Comparison of ENCODE assay signal across 10 cellular contexts in the genomic region with DNA sequence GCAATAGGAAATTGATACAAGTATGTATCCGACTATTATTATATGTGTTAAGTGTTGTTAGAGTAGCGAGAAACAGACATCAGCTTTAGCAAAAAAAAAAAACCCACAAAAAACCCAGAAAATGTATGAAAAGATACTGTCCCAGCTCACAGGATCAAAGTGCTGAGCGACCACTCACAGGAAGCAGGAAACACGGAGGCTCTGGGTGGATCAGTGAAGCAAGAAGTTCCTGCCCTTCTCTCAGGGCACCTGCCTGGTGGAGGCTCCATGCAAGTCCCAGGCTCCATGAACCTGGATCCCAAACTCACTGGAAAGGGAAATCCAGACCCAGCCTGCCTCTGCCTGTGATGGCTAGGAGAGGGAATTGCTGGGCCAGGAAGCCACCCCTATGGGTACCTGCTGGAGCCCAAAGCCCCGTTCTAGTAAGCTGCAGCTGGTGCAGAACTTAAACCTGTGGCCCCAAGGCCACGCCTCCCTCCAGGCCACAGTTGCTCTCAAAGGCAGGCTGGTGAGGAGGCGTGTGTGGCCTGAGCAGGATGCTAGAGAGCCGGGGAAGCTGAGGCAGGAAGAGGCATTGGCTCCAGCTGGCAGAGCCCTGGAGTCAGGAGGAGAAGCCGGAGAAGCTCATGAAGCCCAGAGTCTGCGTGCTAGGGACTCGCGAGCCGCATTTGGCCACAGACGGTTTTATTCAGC.
DNase-seq lines count a peak whose midpoint lies in the region; ATAC-seq and TF ChIP-seq lines count a peak whose summit lies in the region.
"Had no signal": no experiment of that assay in that cellular context is flagged by ENCODE, and none has a peak within 500 bp of the region (broad histone marks: within the 10 kb centered on the region; RNA-seq: fewer than 3 reads in every experiment).

No MANE protein-coding gene starts in this region.

- H3K4me1 ChIP-seq in DND-41 (ENCODE audit: insufficient read depth, low read length) = peaks cover 19% of the 10 kb centered on the region
- H3K4me1 ChIP-seq in mammary epithelial cell (ENCODE audit: insufficient read depth, low read length) = peaks cover 28% of the 10 kb centered on the region
- H3K4me1 ChIP-seq in body of pancreas = no peaks in the 10 kb centered on the region

- H3K4me3 ChIP-seq in DND-41 (ENCODE audit: low read depth in 1 of 2, low read length in 2 of 2) (no peak overlapping the region), mammary epithelial cell (replicated peaks in 1 of 3; ENCODE audit: insufficient read depth in 1 of 3, low read depth in 2 of 3, low read length in 3 of 3) (no peak overlapping the region), body of pancreas (no peak overlapping the region)

- no peaks in the 10 kb centered on the region for H4K20me1 ChIP-seq in DND-41 (ENCODE audit: insufficient read depth, low read length)
- H4K20me1 ChIP-seq in mammary epithelial cell (ENCODE audit: insufficient read depth, low read length) = no peaks in the 10 kb centered on the region

- BruUV-seq in mammary epithelial cell (replicated peaks; lab: Mats Ljungman, UMichigan) = no TSS peak

- peaks cover 52% of the 10 kb centered on the region for H3K4me1 Mint-ChIP-seq in activated CD4-positive, alpha-beta memory T cell treated with anti-CD3 and anti-CD28 coated beads for 36 hours (ENCODE audit: low read depth)

- H3K9me3 ChIP-seq in DND-41 (ENCODE audit: insufficient read depth, low read length, severe bottlenecking) (no peaks in the 10 kb centered on the region), mammary epithelial cell (replicated peaks; ENCODE audit: insufficient read depth, low read length) (no peaks in the 10 kb centered on the region), body of pancreas (no peaks in the 10 kb centered on the region)

- H3K9me3 Mint-ChIP-seq in activated CD4-positive, alpha-beta memory T cell treated with anti-CD3 and anti-CD28 coated beads for 36 hours = no peaks in the 10 kb centered on the region

- H3K9ac ChIP-seq in DND-41 (ENCODE audit: low read depth, low read length) = no peak overlapping the region
- H3K9ac ChIP-seq in mammary epithelial cell (ENCODE audit: insufficient read depth, low read length) = no peak overlapping the region

- peak; percentile 83 for ATAC-seq in DND-41 (ENCODE audit: insufficient read depth, low read depth)
- peak; percentile 76 for ATAC-seq in HG03135 (IDR thresholded peaks at IDR 0.05; ENCODE audit: unreplicated experiment)
- no peak for ATAC-seq in body of pancreas

- H3K4me2 ChIP-seq in DND-41 (ENCODE audit: insufficient read depth, low read length) (peak overlapping the region; percentile 7; the same call in 1 of the 2 replicates), mammary epithelial cell (ENCODE audit: insufficient read depth, low read depth, low read length) (no peak overlapping the region)

- POLR2A ChIA-PET in activated CD4-positive, alpha-beta memory T cell treated with anti-CD3 and anti-CD28 coated beads for 36 hours (lab: Charles Lee) = interaction anchor here (1.3 to 1.5 kb wide), 3 partner anchors 10 to 224 kb away, joined by 3 to 5 read pairs (median 5); partner anchors contain the start of gene ADAM17

- H3K27me3 ChIP-seq in DND-41 (ENCODE audit: insufficient read depth, low read length, poor library complexity) = peaks cover 4% of the 10 kb centered on the region
- H3K27me3 ChIP-seq in mammary epithelial cell (ENCODE audit: insufficient read depth, low read length) = no peaks in the 10 kb centered on the region
- no peaks in the 10 kb centered on the region for H3K27me3 ChIP-seq in body of pancreas

- no peaks in the 10 kb centered on the region for H3K27me3 Mint-ChIP-seq in activated CD4-positive, alpha-beta memory T cell treated with anti-CD3 and anti-CD28 coated beads for 36 hours

- in situ Hi-C loops in mammary epithelial cell (cut with MboI; ENCODE audit: low sequenced_read_pairs in 2 of 2) = no loop called here

- H2AFZ ChIP-seq in DND-41 (ENCODE audit: low read depth, low read length) (no peak overlapping the region), mammary epithelial cell (ENCODE audit: low read depth, low read length) (no peak overlapping the region)

- TF ChIP-seq POLR2A in body of pancreas (IDR thresholded peaks at IDR 0.05) = no peak

- H3K36me3 ChIP-seq in DND-41 (ENCODE audit: insufficient read depth, low read length) (no peaks in the 10 kb centered on the region), mammary epithelial cell (ENCODE audit: insufficient read depth, low read length) (no peaks in the 10 kb centered on the region), body of pancreas (replicated peaks in 1 of 2; ENCODE audit: insufficient read depth in 1 of 2, low read depth in 2 of 2) (no peaks in the 10 kb centered on the region)

- TF ChIP-seq CTCF in DND-41 (IDR thresholded peaks at IDR 0.05; ENCODE audit: borderline replicate concordance, extremely low read depth, low read length, poor library complexity, severe bottlenecking) (no peak), mammary epithelial cell (conservative IDR thresholded peaks at IDR 0.05 in 1 of 2, IDR thresholded peaks at IDR 0.05 in 1 of 2; ENCODE audit: extremely low read depth in 1 of 2, insufficient read depth in 1 of 2, low read depth in 1 of 2, low read length in 2 of 2) (no peak), body of pancreas (IDR thresholded peaks at IDR 0.05) (no peak)

- no peaks in the 10 kb centered on the region for H3K36me3 Mint-ChIP-seq in activated CD4-positive, alpha-beta memory T cell treated with anti-CD3 and anti-CD28 coated beads for 36 hours

- no peaks in the 10 kb centered on the region for H3K79me2 ChIP-seq in DND-41 (ENCODE audit: insufficient read depth, low read length)
- H3K79me2 ChIP-seq in mammary epithelial cell (ENCODE audit: insufficient read depth, low read length) = no peaks in the 10 kb centered on the region

- no peak overlapping the region for H3K27ac ChIP-seq in DND-41 (ENCODE audit: low read length)
- no peak overlapping the region for H3K27ac ChIP-seq in mammary epithelial cell (ENCODE audit: insufficient read depth, low read depth, low read length)
- no peak overlapping the region for H3K27ac ChIP-seq in body of pancreas

- peak overlapping the region; percentile 66 for H3K4me3 Mint-ChIP-seq in activated CD4-positive, alpha-beta memory T cell treated with anti-CD3 and anti-CD28 coated beads for 36 hours

- H3K27ac Mint-ChIP-seq in activated CD4-positive, alpha-beta memory T cell treated with anti-CD3 and anti-CD28 coated beads for 36 hours = peak overlapping the region; percentile 84

- dilution Hi-C loops in mammary epithelial cell (cut with HindIII; ENCODE audit: low sequenced_read_pairs) = no loop called here

- intact Hi-C loops in activated CD4-positive, alpha-beta memory T cell treated with anti-CD3 and anti-CD28 coated beads for 36 hours (cut with micrococcal nuclease) = loop anchor here (5.0 to 10.0 kb wide), 3 partner anchors 227 to 665 kb away; partner anchors contain the start of genes CPSF3, ITGB1BP1 and ODC1
- intact Hi-C loops in mammary epithelial cell (cut with micrococcal nuclease) (loop anchor here (5.0 to 10.0 kb wide), 2 partner anchors 222 to 635 kb away; partner anchors contain the start of gene ADAM17), body of pancreas (cut with DNase I) (no loop called here)

- DNase-seq in DND-41 = peak; percentile 55
- peak; percentile 80 for DNase-seq in activated CD4-positive, alpha-beta memory T cell treated with anti-CD3 and anti-CD28 coated beads for 36 hours
- peak; percentile 35 for DNase-seq in kidney tubule cell (ENCODE audit: low spot score)
- no peak for DNase-seq in AG08395 (ENCODE audit: low spot score)
- no peak for DNase-seq in mammary epithelial cell
- DNase-seq in body of pancreas = no peak
- no peak for DNase-seq in DMS 273 (lab: John Stamatoyannopoulos, UW; ENCODE audit: unreplicated experiment)
- DNase-seq: COR-L47, NCI-H1694 treated with DMSO at 0.1 percent for 48 hours had no signal

- CTCF ChIA-PET in activated CD4-positive, alpha-beta memory T cell treated with anti-CD3 and anti-CD28 coated beads for 36 hours (lab: Charles Lee) = interaction anchor here (1.3 to 5.3 kb wide), 3 partner anchors 9 to 26 kb away, joined by 3 to 52 read pairs (median 25); no protein-coding TSS in a partner anchor
- CTCF ChIA-PET in mammary epithelial cell (lab: Charles Lee; ENCODE audit: low non-redundant PET) = no interaction called here

- 99% methylated on average over 14 of the region's 14 CpGs for WGBS in mammary epithelial cell (ENCODE audit: low coverage, missing lambda C conversion rate)
- WGBS in body of pancreas, 2 donors = 83 to 84% methylated on average over 12 to 14 of the region's 14 CpGs

Comparison
In these comparisons a context has a peak if more than half of its experiments do, and no peak if none do; other contexts are left out.
1. DNase-seq: peak in DND-41 (single experiment), activated CD4-positive, alpha-beta memory T cell treated with anti-CD3 and anti-CD28 coated beads for 36 hours (single experiment) and kidney tubule cell (single experiment); none in AG08395 (single experiment), mammary epithelial cell (single experiment), body of pancreas (0 of 4) and DMS 273 (single experiment).